In the genomic region with DNA sequence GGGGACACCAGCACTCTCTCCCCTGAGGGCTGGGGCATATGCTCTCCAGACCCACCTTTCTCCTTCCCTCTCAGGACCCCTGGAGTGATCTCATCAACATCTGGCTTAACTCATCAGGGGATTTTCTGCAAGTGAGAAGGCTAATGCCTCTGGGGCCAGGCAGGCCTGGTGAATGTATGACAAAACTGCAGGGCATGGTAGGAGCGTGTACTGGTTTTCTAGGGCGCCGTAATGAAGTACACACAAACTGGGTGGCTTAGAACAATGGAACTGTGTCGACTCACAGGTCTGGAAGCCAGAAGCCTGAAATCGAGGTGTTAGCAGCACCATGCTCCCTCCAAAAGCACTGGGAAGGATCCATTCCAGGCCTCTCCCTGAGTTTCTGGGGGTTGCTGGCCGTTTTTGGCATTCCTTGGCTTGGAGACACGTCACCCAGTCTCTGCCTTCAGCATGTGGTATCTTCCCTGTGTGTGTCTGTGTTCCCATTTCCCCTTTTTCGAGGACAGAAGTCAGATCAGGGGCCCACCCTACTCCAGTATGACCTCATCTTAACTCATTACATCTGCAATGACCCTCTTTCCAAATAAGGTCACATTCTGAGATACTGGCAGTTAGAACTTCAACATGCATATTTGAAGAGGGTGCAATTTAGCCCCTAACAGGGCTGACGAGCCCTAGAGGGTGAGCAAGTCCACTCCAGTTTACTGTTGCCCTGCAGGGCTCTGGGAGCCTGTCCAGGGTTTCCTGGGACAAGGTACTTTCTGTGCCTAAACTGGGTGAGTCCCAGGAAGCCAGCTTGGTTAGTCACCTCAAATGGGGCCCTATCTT, we compare ENCODE assay signal across 1 cellular context.
TF ChIP-seq lines count a peak whose summit lies in the region.

No MANE protein-coding gene starts in this region.

TF ChIP-seq in K562, 482 proteins besides CTCF, POLR2A, EP300 and RAD21 (continued from another document and continues in another):
- TF ChIP-seq, protein P1, sequence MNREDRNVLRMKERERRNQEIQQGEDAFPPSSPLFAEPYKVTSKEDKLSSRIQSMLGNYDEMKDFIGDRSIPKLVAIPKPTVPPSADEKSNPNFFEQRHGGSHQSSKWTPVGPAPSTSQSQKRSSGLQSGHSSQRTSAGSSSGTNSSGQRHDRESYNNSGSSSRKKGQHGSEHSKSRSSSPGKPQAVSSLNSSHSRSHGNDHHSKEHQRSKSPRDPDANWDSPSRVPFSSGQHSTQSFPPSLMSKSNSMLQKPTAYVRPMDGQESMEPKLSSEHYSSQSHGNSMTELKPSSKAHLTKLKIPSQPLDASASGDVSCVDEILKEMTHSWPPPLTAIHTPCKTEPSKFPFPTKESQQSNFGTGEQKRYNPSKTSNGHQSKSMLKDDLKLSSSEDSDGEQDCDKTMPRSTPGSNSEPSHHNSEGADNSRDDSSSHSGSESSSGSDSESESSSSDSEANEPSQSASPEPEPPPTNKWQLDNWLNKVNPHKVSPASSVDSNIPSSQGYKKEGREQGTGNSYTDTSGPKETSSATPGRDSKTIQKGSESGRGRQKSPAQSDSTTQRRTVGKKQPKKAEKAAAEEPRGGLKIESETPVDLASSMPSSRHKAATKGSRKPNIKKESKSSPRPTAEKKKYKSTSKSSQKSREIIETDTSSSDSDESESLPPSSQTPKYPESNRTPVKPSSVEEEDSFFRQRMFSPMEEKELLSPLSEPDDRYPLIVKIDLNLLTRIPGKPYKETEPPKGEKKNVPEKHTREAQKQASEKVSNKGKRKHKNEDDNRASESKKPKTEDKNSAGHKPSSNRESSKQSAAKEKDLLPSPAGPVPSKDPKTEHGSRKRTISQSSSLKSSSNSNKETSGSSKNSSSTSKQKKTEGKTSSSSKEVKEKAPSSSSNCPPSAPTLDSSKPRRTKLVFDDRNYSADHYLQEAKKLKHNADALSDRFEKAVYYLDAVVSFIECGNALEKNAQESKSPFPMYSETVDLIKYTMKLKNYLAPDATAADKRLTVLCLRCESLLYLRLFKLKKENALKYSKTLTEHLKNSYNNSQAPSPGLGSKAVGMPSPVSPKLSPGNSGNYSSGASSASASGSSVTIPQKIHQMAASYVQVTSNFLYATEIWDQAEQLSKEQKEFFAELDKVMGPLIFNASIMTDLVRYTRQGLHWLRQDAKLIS (CRISPR knock-in tag; IDR thresholded peaks at IDR 0.05), result peak; percentile 36; the same call in 1 of the 2 replicates
- TF ChIP-seq ZNF644 (tag; IDR thresholded peaks at IDR 0.05; ENCODE audit: low read depth) (peak; percentile 20), MECOM (CRISPR knock-in tag; IDR thresholded peaks at IDR 0.05) (peak; percentile 37), SIN3B (IDR thresholded peaks at IDR 0.05; ENCODE audit: low read depth) (no peak), ZNF586 (CRISPR knock-in tag; conservative IDR thresholded peaks at IDR 0.05) (no peak), CBX1 (IDR thresholded peaks at IDR 0.05; ENCODE audit: low read depth) (no peak), ZNF12 (CRISPR knock-in tag; IDR thresholded peaks at IDR 0.05) (no peak), KLF16 (IDR thresholded peaks at IDR 0.05) (no peak), RFX7 (CRISPR knock-in tag; IDR thresholded peaks at IDR 0.05) (no peak), ARID1B (IDR thresholded peaks at IDR 0.05) (peak; percentile 37; the same call in 1 of the 2 replicates), BRD4 (IDR thresholded peaks at IDR 0.05) (no peak), RBM39 (optimal IDR thresholded peaks at IDR 0.05; ENCODE audit: low read depth, low read length) (no peak), PRPF4 (IDR thresholded peaks at IDR 0.05; ENCODE audit: insufficient read depth, low read depth, low read length, poor library complexity, severe bottlenecking) (no peak), NFXL1 (CRISPR knock-in tag; IDR thresholded peaks at IDR 0.05) (no peak), TRIM24 (IDR thresholded peaks at IDR 0.05) (0 out of 4 replicates have a peak, but pooled peaks of 1 of the 2 experiments have one; percentile 13), ZNF175 (CRISPR knock-in tag; IDR thresholded peaks at IDR 0.05; ENCODE audit: low read depth) (peak; percentile 57; the same call in 1 of the 2 replicates), MTA1 (IDR thresholded peaks at IDR 0.05; ENCODE audit: borderline replicate concordance) (no peak), MAFF (IDR thresholded peaks at IDR 0.05; ENCODE audit: low read length) (no peak), HOXB6 (CRISPR knock-in tag; IDR thresholded peaks at IDR 0.05; ENCODE audit: borderline replicate concordance) (no peak), BHLHE40 (IDR thresholded peaks at IDR 0.05; ENCODE audit: low read length) (no peak), BACH1 (tag; IDR thresholded peaks at IDR 0.05) (peak; percentile 57; the same call in 1 of the 2 replicates)
- TF ChIP-seq, protein P2, sequence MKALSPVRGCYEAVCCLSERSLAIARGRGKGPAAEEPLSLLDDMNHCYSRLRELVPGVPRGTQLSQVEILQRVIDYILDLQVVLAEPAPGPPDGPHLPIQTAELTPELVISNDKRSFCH (CRISPR knock-in tag; IDR thresholded peaks at IDR 0.05), result no peak
- TF ChIP-seq, protein P2 (tag; IDR thresholded peaks at IDR 0.05), result peak; percentile 60; the same call in 1 of the 2 replicates
- TF ChIP-seq, protein P3, sequence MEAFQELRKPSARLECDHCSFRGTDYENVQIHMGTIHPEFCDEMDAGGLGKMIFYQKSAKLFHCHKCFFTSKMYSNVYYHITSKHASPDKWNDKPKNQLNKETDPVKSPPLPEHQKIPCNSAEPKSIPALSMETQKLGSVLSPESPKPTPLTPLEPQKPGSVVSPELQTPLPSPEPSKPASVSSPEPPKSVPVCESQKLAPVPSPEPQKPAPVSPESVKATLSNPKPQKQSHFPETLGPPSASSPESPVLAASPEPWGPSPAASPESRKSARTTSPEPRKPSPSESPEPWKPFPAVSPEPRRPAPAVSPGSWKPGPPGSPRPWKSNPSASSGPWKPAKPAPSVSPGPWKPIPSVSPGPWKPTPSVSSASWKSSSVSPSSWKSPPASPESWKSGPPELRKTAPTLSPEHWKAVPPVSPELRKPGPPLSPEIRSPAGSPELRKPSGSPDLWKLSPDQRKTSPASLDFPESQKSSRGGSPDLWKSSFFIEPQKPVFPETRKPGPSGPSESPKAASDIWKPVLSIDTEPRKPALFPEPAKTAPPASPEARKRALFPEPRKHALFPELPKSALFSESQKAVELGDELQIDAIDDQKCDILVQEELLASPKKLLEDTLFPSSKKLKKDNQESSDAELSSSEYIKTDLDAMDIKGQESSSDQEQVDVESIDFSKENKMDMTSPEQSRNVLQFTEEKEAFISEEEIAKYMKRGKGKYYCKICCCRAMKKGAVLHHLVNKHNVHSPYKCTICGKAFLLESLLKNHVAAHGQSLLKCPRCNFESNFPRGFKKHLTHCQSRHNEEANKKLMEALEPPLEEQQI (IDR thresholded peaks at IDR 0.05), result no peak
- TF ChIP-seq, protein P4, sequence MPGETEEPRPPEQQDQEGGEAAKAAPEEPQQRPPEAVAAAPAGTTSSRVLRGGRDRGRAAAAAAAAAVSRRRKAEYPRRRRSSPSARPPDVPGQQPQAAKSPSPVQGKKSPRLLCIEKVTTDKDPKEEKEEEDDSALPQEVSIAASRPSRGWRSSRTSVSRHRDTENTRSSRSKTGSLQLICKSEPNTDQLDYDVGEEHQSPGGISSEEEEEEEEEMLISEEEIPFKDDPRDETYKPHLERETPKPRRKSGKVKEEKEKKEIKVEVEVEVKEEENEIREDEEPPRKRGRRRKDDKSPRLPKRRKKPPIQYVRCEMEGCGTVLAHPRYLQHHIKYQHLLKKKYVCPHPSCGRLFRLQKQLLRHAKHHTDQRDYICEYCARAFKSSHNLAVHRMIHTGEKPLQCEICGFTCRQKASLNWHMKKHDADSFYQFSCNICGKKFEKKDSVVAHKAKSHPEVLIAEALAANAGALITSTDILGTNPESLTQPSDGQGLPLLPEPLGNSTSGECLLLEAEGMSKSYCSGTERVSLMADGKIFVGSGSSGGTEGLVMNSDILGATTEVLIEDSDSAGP (CRISPR knock-in tag; IDR thresholded peaks at IDR 0.05), result no peak
- TF ChIP-seq, protein P5, sequence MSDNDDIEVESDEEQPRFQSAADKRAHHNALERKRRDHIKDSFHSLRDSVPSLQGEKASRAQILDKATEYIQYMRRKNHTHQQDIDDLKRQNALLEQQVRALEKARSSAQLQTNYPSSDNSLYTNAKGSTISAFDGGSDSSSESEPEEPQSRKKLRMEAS (CRISPR knock-in tag; IDR thresholded peaks at IDR 0.05), result peak; percentile 40
- TF ChIP-seq, protein P6, sequence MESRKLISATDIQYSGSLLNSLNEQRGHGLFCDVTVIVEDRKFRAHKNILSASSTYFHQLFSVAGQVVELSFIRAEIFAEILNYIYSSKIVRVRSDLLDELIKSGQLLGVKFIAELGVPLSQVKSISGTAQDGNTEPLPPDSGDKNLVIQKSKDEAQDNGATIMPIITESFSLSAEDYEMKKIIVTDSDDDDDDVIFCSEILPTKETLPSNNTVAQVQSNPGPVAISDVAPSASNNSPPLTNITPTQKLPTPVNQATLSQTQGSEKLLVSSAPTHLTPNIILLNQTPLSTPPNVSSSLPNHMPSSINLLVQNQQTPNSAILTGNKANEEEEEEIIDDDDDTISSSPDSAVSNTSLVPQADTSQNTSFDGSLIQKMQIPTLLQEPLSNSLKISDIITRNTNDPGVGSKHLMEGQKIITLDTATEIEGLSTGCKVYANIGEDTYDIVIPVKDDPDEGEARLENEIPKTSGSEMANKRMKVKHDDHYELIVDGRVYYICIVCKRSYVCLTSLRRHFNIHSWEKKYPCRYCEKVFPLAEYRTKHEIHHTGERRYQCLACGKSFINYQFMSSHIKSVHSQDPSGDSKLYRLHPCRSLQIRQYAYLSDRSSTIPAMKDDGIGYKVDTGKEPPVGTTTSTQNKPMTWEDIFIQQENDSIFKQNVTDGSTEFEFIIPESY (CRISPR knock-in tag; IDR thresholded peaks at IDR 0.05), result 0 out of 2 replicates have a peak, but pooled peaks have one; percentile 32
- TF ChIP-seq, protein P7, sequence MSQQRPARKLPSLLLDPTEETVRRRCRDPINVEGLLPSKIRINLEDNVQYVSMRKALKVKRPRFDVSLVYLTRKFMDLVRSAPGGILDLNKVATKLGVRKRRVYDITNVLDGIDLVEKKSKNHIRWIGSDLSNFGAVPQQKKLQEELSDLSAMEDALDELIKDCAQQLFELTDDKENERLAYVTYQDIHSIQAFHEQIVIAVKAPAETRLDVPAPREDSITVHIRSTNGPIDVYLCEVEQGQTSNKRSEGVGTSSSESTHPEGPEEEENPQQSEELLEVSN (IDR thresholded peaks at IDR 0.05; ENCODE audit: borderline replicate concordance in 1 of 2, extremely low read depth in 1 of 2, insufficient read depth in 1 of 2, insufficient read length in 1 of 2, low read depth in 1 of 2, low read length in 1 of 2, poor library complexity in 1 of 2, severe bottlenecking in 1 of 2), result peak in 1 of 2 experiments; percentile 57
- TF ChIP-seq, protein P8, sequence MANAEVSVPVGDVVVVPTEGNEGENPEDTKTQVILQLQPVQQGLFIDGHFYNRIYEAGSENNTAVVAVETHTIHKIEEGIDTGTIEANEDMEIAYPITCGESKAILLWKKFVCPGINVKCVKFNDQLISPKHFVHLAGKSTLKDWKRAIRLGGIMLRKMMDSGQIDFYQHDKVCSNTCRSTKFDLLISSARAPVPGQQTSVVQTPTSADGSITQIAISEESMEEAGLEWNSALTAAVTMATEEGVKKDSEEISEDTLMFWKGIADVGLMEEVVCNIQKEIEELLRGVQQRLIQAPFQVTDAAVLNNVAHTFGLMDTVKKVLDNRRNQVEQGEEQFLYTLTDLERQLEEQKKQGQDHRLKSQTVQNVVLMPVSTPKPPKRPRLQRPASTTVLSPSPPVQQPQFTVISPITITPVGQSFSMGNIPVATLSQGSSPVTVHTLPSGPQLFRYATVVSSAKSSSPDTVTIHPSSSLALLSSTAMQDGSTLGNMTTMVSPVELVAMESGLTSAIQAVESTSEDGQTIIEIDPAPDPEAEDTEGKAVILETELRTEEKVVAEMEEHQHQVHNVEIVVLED (CRISPR knock-in tag; IDR thresholded peaks at IDR 0.05), result no peak
- TF ChIP-seq, protein P9, sequence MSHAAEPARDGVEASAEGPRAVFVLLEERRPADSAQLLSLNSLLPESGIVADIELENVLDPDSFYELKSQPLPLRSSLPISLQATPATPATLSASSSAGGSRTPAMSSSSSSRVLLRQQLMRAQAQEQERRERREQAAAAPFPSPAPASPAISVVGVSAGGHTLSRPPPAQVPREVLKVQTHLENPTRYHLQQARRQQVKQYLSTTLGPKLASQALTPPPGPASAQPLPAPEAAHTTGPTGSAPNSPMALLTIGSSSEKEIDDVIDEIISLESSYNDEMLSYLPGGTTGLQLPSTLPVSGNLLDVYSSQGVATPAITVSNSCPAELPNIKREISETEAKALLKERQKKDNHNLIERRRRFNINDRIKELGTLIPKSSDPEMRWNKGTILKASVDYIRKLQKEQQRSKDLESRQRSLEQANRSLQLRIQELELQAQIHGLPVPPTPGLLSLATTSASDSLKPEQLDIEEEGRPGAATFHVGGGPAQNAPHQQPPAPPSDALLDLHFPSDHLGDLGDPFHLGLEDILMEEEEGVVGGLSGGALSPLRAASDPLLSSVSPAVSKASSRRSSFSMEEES (CRISPR knock-in tag; IDR thresholded peaks at IDR 0.05), result no peak
